7 cellular contexts compared by ENCODE assay signal in the genomic region with DNA sequence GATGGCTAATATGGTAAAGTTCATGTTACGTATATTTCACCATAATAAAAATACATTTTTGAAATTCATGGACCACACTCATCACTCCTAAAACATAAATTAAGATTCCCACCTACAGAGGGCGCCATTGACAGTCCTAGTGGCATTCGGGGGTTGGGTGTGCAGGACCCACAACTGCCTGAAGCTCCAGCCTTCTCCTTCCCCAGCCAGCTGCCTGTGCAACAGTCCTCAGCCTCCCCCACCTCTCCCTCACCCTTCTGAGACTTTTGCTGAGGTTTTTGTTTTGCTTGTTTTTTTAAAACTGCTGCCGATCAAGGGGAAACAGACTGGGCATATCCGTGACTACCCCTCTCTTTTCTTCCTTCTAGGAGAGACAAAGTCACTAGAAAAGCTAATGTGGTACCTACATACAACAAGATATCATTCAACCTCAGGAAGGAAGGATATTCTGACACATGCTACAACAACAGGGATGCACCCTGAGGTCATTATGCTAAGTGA. TPM values are rescaled to one million over a fixed set of nuclear protein-coding genes. Genes with fewer than 3 reads are reported as not detected.
A peak's percentile ranks its signal among the peaks of the same experiment; 100 is the strongest.
DNase-seq lines count a peak whose midpoint lies in the region; ATAC-seq, FAIRE-seq and TF ChIP-seq lines count a peak whose summit lies in the region.

No MANE protein-coding gene starts in this region.

- intact Hi-C loops in breast epithelium (cut with DNase I; ENCODE audit: low total_unique reads) = loop anchor here (5.0 to 10.0 kb wide), 2 partner anchors 159 to 202 kb away; no protein-coding TSS in a partner anchor

- TF ChIP-seq POLR2A in breast epithelium (IDR thresholded peaks at IDR 0.05) = no peak

- peak; percentile 25 for FAIRE-seq in TTC549 (lab: Jason Lieb, UNC)
- FAIRE-seq in islet of Langerhans (lab: Jason Lieb, UNC) = peak; percentile 33

- no peaks in the 10 kb centered on the region for H3K36me3 ChIP-seq in breast epithelium

- ATAC-seq in HG03565 (IDR thresholded peaks at IDR 0.05; ENCODE audit: unreplicated experiment) = no peak

- H3K9me3 ChIP-seq in breast epithelium = no peaks in the 10 kb centered on the region

- TF ChIP-seq CTCF in GM12865 (IDR thresholded peaks at IDR 0.05; ENCODE audit: insufficient read depth, low read depth, low read length, missing control alignments) (peak; percentile 40), breast epithelium (IDR thresholded peaks at IDR 0.05) (peak; percentile 50 to 74 (median 73))

- H3K4me3 ChIP-seq in GM12865 (ENCODE audit: low read depth, low read length) (no peak overlapping the region), breast epithelium (no peak overlapping the region)

- DNase-seq in GM12865 (ENCODE audit: low read depth) (peak; percentile 48), NCI-H1694 (lab: John Stamatoyannopoulos, UW) (peak; percentile 93), breast epithelium (ENCODE audit: low spot score in 2 of 2) (no peak)
- peak; percentile 63 to 69 for DNase-seq in stimulated activated CD4-positive, alpha-beta T cell treated with anti-CD3 and anti-CD28 coated beads, Interleukin-2, amount 100 ng/mL, for 48 hours

- H3K4me1 ChIP-seq in breast epithelium = no peaks in the 10 kb centered on the region

- no peaks in the 10 kb centered on the region for H3K27me3 ChIP-seq in breast epithelium

- no peak overlapping the region for H3K27ac ChIP-seq in breast epithelium

RNA-seq across cellular contexts. Expression of gene EVA1C, which starts 9.3 kb away (rescaled TPM):
- 10 to 100 TPM; 30.2 to 69.8 (median 58.5) TPM for total RNA-seq in breast epithelium

RNA-seq across cellular contexts. Expression of gene URB1, which starts 10.4 kb away (rescaled TPM):
- 10 to 100 TPM; 12.8 to 22.2 (median 20.6) TPM for total RNA-seq in breast epithelium

Comparison
In these comparisons a context has a peak if more than half of its experiments do, and no peak if none do; other contexts are left out.
1. DNase-seq: peak in GM12865 (single experiment), NCI-H1694 (single experiment) and stimulated activated CD4-positive, alpha-beta T cell treated with anti-CD3 and anti-CD28 coated beads, Interleukin-2, amount 100 ng/mL, for 48 hours (2 of 2); none in breast epithelium (0 of 2).